In the genomic region with DNA sequence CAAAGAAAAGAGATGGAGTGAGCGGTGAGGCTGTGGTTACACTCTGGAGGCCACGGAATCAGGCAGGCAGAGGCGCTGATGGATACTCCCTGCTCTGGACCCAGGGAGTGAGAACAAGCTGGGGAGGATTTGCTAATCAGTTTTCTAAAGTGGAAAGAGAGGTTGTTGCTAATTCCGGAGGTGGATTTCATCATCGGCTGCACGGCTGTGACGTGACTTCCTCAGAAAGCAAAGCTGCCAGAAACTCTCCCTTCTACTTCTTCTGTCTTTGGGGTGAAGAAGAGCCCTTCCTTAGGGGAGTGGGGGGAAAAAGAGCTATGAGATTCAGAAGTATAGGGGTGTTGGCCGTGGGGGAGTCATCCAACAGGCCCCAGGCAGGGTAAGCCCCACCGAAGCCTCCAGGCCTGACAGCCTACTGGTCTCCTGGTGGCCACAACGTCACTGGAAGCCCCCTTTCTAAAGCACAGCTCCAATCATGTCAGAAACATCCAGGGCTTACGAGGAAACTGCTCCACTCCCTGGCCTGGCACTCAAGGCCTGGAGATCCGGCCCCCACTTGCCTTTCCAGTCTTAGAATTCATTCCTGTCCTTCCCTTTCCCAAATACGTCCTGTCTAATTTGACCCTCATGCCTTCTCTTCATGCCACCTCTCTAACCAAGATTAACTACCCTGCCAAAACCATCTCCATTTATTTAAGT, we compare ENCODE assay signal across 8 cellular contexts.
DNase-seq lines count a peak whose midpoint lies in the region; ATAC-seq and TF ChIP-seq lines count a peak whose summit lies in the region.

No MANE protein-coding gene starts in this region.

- POLR2A ChIA-PET in OCI-LY7 (lab: Charles Lee) = interaction anchor here (0.6 to 2.2 kb wide), 5 partner anchors 15 to 566 kb away, joined by 3 to 5 read pairs (median 3); no protein-coding TSS in a partner anchor

- peak overlapping the region; percentile 32 for H3K27ac Mint-ChIP-seq in neural progenitor cell

- BruUV-seq in OCI-LY7 (replicated peaks; lab: Mats Ljungman, UMichigan) = TSS peak; percentile 90

- H3K4me1 ChIP-seq in BLaER1 treated with 17β-estradiol and CSF1 and Interleukin-3, amounts not matched to agents 10 nM and 100 nM = peaks cover 31 to 79% (median 72%) of the 10 kb centered on the region in 10 experiments
- peaks cover 42% of the 10 kb centered on the region for H3K4me1 ChIP-seq in OCI-LY7 (ENCODE audit: insufficient read depth, low read length, poor library complexity, severe bottlenecking)
- no peaks in the 10 kb centered on the region for H3K4me1 ChIP-seq in neural progenitor cell
- no peaks in the 10 kb centered on the region for H3K4me1 ChIP-seq in HAP-1

- H3K36me3 Mint-ChIP-seq in neural progenitor cell = peaks cover 60% of the 10 kb centered on the region

- peak overlapping the region in 10 of 11 experiments; percentile 46 to 94 (median 82); a peak in 21 of 22 replicates for H3K4me2 ChIP-seq in BLaER1 treated with 17β-estradiol and CSF1 and Interleukin-3, amounts not matched to agents 10 nM and 100 nM
- H3K4me2 ChIP-seq in OCI-LY7 (ENCODE audit: low read length) = no peak overlapping the region
- H3K4me2 ChIP-seq in neural progenitor cell = no peak overlapping the region

- peaks cover 32% of the 10 kb centered on the region for H3K9me3 Mint-ChIP-seq in neural progenitor cell

- peak; percentile 42 for DNase-seq in OCI-LY7 (ENCODE audit: low spot score)
- peak; percentile 66 for DNase-seq in fibroblast of peridontal ligament (ENCODE audit: extremely low read depth)
- no peak for DNase-seq in neural progenitor cell (ENCODE audit: low spot score)
- no peak for DNase-seq in iPS-NIHi11 (ENCODE audit: low spot score)
- no peak for DNase-seq in HAP-1 (ENCODE audit: low spot score in 2 of 2)
- DNase-seq in DMS 273 (lab: John Stamatoyannopoulos, UW; ENCODE audit: unreplicated experiment) = no peak

- peak overlapping the region; percentile 62 to 100 (median 97) for H3K27ac ChIP-seq in BLaER1 treated with 17β-estradiol and CSF1 and Interleukin-3, amounts not matched to agents 10 nM and 100 nM
- H3K27ac ChIP-seq in OCI-LY7 (ENCODE audit: low read depth, low read length, poor library complexity, severe bottlenecking) (no peak overlapping the region), neural progenitor cell (peak overlapping the region; percentile 37)

- in situ Hi-C loops in HAP-1 (cut with MboI; ENCODE audit: low sequenced_read_pairs) = no loop called here

- H3K79me2 ChIP-seq in OCI-LY7 (ENCODE audit: insufficient read depth, low read depth, low read length) = no peaks in the 10 kb centered on the region
- peaks cover 98% of the 10 kb centered on the region for H3K79me2 ChIP-seq in neural progenitor cell (ENCODE audit: low read depth)

- peaks cover 15% of the 10 kb centered on the region for H3K4me1 Mint-ChIP-seq in neural progenitor cell

- no peaks in the 10 kb centered on the region for H3K27me3 ChIP-seq in BLaER1 treated with 17β-estradiol and CSF1 and Interleukin-3, amounts not matched to agents 10 nM and 100 nM
- H3K27me3 ChIP-seq in neural progenitor cell (no peaks in the 10 kb centered on the region), HAP-1 (ENCODE audit: low read depth) (no peaks in the 10 kb centered on the region)

- no peaks in the 10 kb centered on the region for H3F3A ChIP-seq in neural progenitor cell (ENCODE audit: low read depth)

- H3K4me3 Mint-ChIP-seq in neural progenitor cell = no peak overlapping the region

- H4K20me1 ChIP-seq in BLaER1 treated with 17β-estradiol and CSF1 and Interleukin-3, amounts not matched to agents 10 nM and 100 nM = no peaks in the 10 kb centered on the region
- H4K20me1 ChIP-seq in OCI-LY7 (ENCODE audit: insufficient read depth, low read length) (no peaks in the 10 kb centered on the region), neural progenitor cell (ENCODE audit: low read depth) (peaks cover 33% of the 10 kb centered on the region)

- H3K9me2 ChIP-seq in OCI-LY7 (ENCODE audit: insufficient read depth, low read length) = no peaks in the 10 kb centered on the region

- no peak for ATAC-seq in GM21447 (IDR thresholded peaks at IDR 0.05; ENCODE audit: unreplicated experiment)

- CTCF ChIA-PET in OCI-LY7 (lab: Charles Lee; ENCODE audit: unreplicated experiment) = interaction anchor here (0.5 kb wide), 2 partner anchors 10 to 218 kb away, joined by 3 to 8 read pairs; no protein-coding TSS in a partner anchor

- peak overlapping the region; percentile 43 to 80 (median 75); a peak in 21 of 22 replicates for H3K9ac ChIP-seq in BLaER1 treated with 17β-estradiol and CSF1 and Interleukin-3, amounts not matched to agents 10 nM and 100 nM
- H3K9ac ChIP-seq in neural progenitor cell = no peak overlapping the region

- intact Hi-C loops in OCI-LY7 (cut with micrococcal nuclease; ENCODE audit: unreplicated experiment) = loop anchor here (5.0 kb wide), 3 partner anchors 63 to 97 kb away; no protein-coding TSS in a partner anchor

- H2AFZ ChIP-seq in OCI-LY7 (ENCODE audit: low read length) (no peak overlapping the region), neural progenitor cell (replicated peaks) (no peak overlapping the region)

- TF ChIP-seq CTCF in OCI-LY7 (conservative IDR thresholded peaks at IDR 0.05; ENCODE audit: low read length) = no peak
- no peak for TF ChIP-seq CTCF in neural progenitor cell (IDR thresholded peaks at IDR 0.05)

- peaks cover 4% of the 10 kb centered on the region for H3K27me3 Mint-ChIP-seq in neural progenitor cell (ENCODE audit: insufficient read depth, low read depth)

- H3K36me3 ChIP-seq in BLaER1 treated with 17β-estradiol and CSF1 and Interleukin-3, amounts not matched to agents 10 nM and 100 nM = peaks cover 0 to 82% (median 19%) of the 10 kb centered on the region in 11 experiments; a peak in 19 of 22 replicates
- H3K36me3 ChIP-seq in OCI-LY7 (ENCODE audit: insufficient read depth, low read length) (peaks cover 11% of the 10 kb centered on the region), neural progenitor cell (peaks cover 10% of the 10 kb centered on the region), HAP-1 (replicated peaks) (no peaks in the 10 kb centered on the region)

- peaks cover 18 to 54% (median 32%) of the 10 kb centered on the region in 11 experiments for H3K9me3 ChIP-seq in BLaER1 treated with 17β-estradiol and CSF1 and Interleukin-3, amounts not matched to agents 10 nM and 100 nM (replicated peaks in 1 of 11)
- H3K9me3 ChIP-seq in OCI-LY7 (ENCODE audit: low read length) (peaks cover 14% of the 10 kb centered on the region; the same call in 1 of the 2 replicates), neural progenitor cell (ENCODE audit: low read depth) (no peaks in the 10 kb centered on the region), HAP-1 (peaks cover 7% of the 10 kb centered on the region; the same call in 1 of the 2 replicates)

- H3K4me3 ChIP-seq in BLaER1 treated with 17β-estradiol and CSF1 and Interleukin-3, amounts not matched to agents 10 nM and 100 nM = peak overlapping the region in 3 of 10 experiments; percentile 11 to 28 (median 15); a peak in 1 of 20 replicates
- H3K4me3 ChIP-seq in OCI-LY7 (ENCODE audit: low read depth, low read length, poor library complexity, severe bottlenecking) = no peak overlapping the region
- no peak overlapping the region for H3K4me3 ChIP-seq in neural progenitor cell
- no peak overlapping the region for H3K4me3 ChIP-seq in HAP-1

Comparison
In these comparisons a context has a peak if more than half of its experiments do, and no peak if none do; other contexts are left out.
1. H3K4me2 ChIP-seq: peak in BLaER1 treated with 17β-estradiol and CSF1 and Interleukin-3, amounts not matched to agents 10 nM and 100 nM (10 of 11); none in OCI-LY7 (single experiment) and neural progenitor cell (single experiment).
2. DNase-seq: peak in OCI-LY7 (single experiment) and fibroblast of peridontal ligament (single experiment); none in neural progenitor cell (single experiment), iPS-NIHi11 (single experiment), HAP-1 (0 of 2) and DMS 273 (single experiment).